Comparison of ENCODE assay signal across 10 cellular contexts in the genomic region with DNA sequence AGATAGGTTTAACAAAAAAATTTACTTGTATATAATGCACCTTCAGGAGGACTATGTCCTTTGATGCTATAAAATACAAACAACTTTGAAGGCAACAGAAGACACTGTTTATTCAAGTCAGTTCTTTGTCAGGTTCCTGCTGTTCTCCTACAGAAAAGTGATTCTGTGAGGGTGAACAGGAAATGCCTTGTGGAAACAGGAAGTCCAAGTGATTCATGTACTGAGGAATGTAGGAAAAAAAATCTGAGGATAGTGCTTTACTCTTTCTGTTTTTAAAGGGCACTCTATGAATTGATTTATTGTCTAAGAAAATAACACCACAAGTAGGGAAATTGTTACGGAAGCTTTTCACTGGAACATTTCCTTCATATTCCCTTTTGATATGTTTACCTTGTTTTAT.
DNase-seq lines count a peak whose midpoint lies in the region; FAIRE-seq lines count a peak whose summit lies in the region.
"Had no signal": no experiment of that assay in that cellular context is flagged by ENCODE, and none has a peak within 500 bp of the region (broad histone marks: within the 10 kb centered on the region; RNA-seq: fewer than 3 reads in every experiment).

No MANE protein-coding gene starts in this region.

- peak; percentile 83 for FAIRE-seq in RCC 7860 (lab: Jason Lieb, UNC)

- DNase-seq in EL (peak; percentile 83), RCC 7860 (ENCODE audit: low spot score) (peak; percentile 70), fibroblast of gingiva (ENCODE audit: low read depth) (peak; percentile 32), non-pigmented ciliary epithelial cell (ENCODE audit: low read depth) (peak; percentile 61), MV-4-11 (lab: John Stamatoyannopoulos, UW) (no peak), germinal center (ENCODE audit: low spot score) (no peak), activated T-cell treated with anti-CD3 and anti-CD28 coated beads for 4 hours (no peak)
- no peak for DNase-seq in stimulated activated CD4-positive, alpha-beta T cell treated with anti-CD3 and anti-CD28 coated beads, Interleukin-1b, Interleukin-23, amount 100 ng/mL, for 48 hours
- DNase-seq: amygdala, tibial artery had no signal

Comparison
In these comparisons a context has a peak if more than half of its experiments do, and no peak if none do; other contexts are left out.
1. DNase-seq: peak in EL (single experiment), RCC 7860 (single experiment), fibroblast of gingiva (single experiment) and non-pigmented ciliary epithelial cell (single experiment); none in MV-4-11 (single experiment), germinal center (single experiment), activated T-cell treated with anti-CD3 and anti-CD28 coated beads for 4 hours (single experiment) and stimulated activated CD4-positive, alpha-beta T cell treated with anti-CD3 and anti-CD28 coated beads, Interleukin-1b, Interleukin-23, amount 100 ng/mL, for 48 hours (single experiment).